8 cellular contexts compared by ENCODE assay signal in genomic region chr3:42012935-42013651, GRCh38. TPM values are rescaled to one million over a fixed set of nuclear protein-coding genes. Genes with fewer than 3 reads are reported as not detected.
DNase-seq lines count a peak whose midpoint lies in the region; ATAC-seq, FAIRE-seq and TF ChIP-seq lines count a peak whose summit lies in the region.

No MANE protein-coding gene starts in this region.

- ATAC-seq in HG02623 (IDR thresholded peaks at IDR 0.05; ENCODE audit: unreplicated experiment) (peak; percentile 71), HepG2 (peak; percentile 73)

- peak overlapping the region; percentile 58 for H3K9ac ChIP-seq in HepG2 (ENCODE audit: insufficient read depth, low read depth, low read length)

- 2% methylated on average over 15 of the region's 51 CpGs for WGBS in HepG2 (ENCODE audit: low lambda C conversion rate)

- H3K79me2 ChIP-seq in HepG2 (ENCODE audit: insufficient read depth, low read length), result peaks cover 39% of the 10 kb centered on the region

- TF ChIP-seq POLR2A in HepG2 (IDR thresholded peaks at IDR 0.05; ENCODE audit: insufficient read depth in 1 of 2, low read depth in 2 of 2, low read length in 2 of 2), result no peak; a peak in 1 of 4 replicates

- intact Hi-C loops in HepG2 (cut with micrococcal nuclease; ENCODE audit: unreplicated experiment), result no loop called here

- peaks cover 42% of the 10 kb centered on the region for H3K4me1 ChIP-seq in HepG2 (ENCODE audit: insufficient read depth, low read length)

- peak; percentile 27 for DNase-seq in NCI-H2107 treated with DMSO at 0.1 percent for 48 hours (lab: John Stamatoyannopoulos, UW; ENCODE audit: unreplicated experiment)
- DNase-seq in NCI-H2107 (lab: John Stamatoyannopoulos, UW), result no peak
- peak; percentile 17 for DNase-seq in NCI-H146 treated with DMSO at 0.1 percent for 48 hours (lab: John Stamatoyannopoulos, UW; ENCODE audit: unreplicated experiment)
- DNase-seq in activated CD4-positive, alpha-beta T cell treated with anti-CD3 and anti-CD28 coated beads for 4 hours, result peak; percentile 67 to 68
- peak; percentile 86 for DNase-seq in coronary artery (ENCODE audit: low spot score)
- peak; percentile 37 for DNase-seq in HepG2 (ENCODE audit: low spot score)
- DNase-seq in stimulated activated CD4-positive, alpha-beta T cell treated with anti-CD3 and anti-CD28 coated beads, Interleukin-2, amount 100 ng/mL, for 48 hours, result peak; percentile 54 to 75

- BruUV-seq in HepG2 (replicated peaks; lab: Mats Ljungman, UMichigan), result no TSS peak

- FAIRE-seq in HepG2 (lab: Jason Lieb, UNC), result no peak

- POLR2A ChIA-PET in HepG2 (lab: Yijun Ruan, JAX), result no interaction called here

- peak overlapping the region; percentile 90 for H3K4me2 ChIP-seq in HepG2 (ENCODE audit: low read depth, low read length)

- H3K36me3 ChIP-seq in HepG2 (replicated peaks in 1 of 2; ENCODE audit: control insufficient read depth in 1 of 2, insufficient read depth in 2 of 2, low read length in 2 of 2), result no peaks in the 10 kb centered on the region

- in situ Hi-C loops in HepG2 (cut with HindIII; ENCODE audit: extremely low pct_ligation_motif_present, low pct_unique_long_range_greater_than_20kb), result loop anchor here (25.0 kb wide), 1 partner anchor 174 kb away; no protein-coding TSS in a partner anchor

- TF ChIP-seq RAD21 in HepG2 (CRISPR knock-in tag; IDR thresholded peaks at IDR 0.05), result no peak

- H2AFZ ChIP-seq in HepG2 (ENCODE audit: low read length), result peak overlapping the region; percentile 93

- CTCF ChIA-PET in HepG2 (lab: Yijun Ruan, JAX; ENCODE audit: low intra/inter-chr PET ratio, low total read pairs), result interaction anchor here (1.2 kb wide), 1 partner anchor 87 kb away, joined by 4 read pairs; no protein-coding TSS in a partner anchor

- no peak for TF ChIP-seq EP300 in HepG2 (IDR thresholded peaks at IDR 0.05; ENCODE audit: low read depth in 2 of 2, low read length in 2 of 2)
- TF ChIP-seq EP300 in HepG2 (CRISPR knock-in tag; IDR thresholded peaks at IDR 0.05; ENCODE audit: borderline replicate concordance), result no peak

- H3K9me3 ChIP-seq in HepG2 (ENCODE audit: low read length), result no peaks in the 10 kb centered on the region

- peaks cover 0 to 1% of the 10 kb centered on the region in 2 experiments; a peak in 1 of 5 replicates for H3K27me3 ChIP-seq in HepG2 (ENCODE audit: control insufficient read depth in 1 of 2, insufficient read depth in 2 of 2, low read length in 2 of 2)

- H3K4me3 ChIP-seq in coronary artery, result peak overlapping the region; percentile 96
- peak overlapping the region; percentile 62 to 79 (median 74) for H3K4me3 ChIP-seq in HepG2 (replicated peaks in 1 of 3; ENCODE audit: insufficient read depth in 1 of 3, low read depth in 2 of 3, low read length in 3 of 3)

- H4K20me1 ChIP-seq in HepG2 (ENCODE audit: insufficient read depth, low read length), result peaks cover 5% of the 10 kb centered on the region

- peak overlapping the region; percentile 48 to 90 for H3K27ac ChIP-seq in coronary artery
- peak overlapping the region; percentile 3 for H3K27ac ChIP-seq in HepG2 (ENCODE audit: extremely low read length, insufficient read depth, low read length)

- TF ChIP-seq CTCF in coronary artery (IDR thresholded peaks at IDR 0.05) (no peak), HepG2 (CRISPR knock-in tag; IDR thresholded peaks at IDR 0.05) (no peak)

TF ChIP-seq in HepG2, 621 proteins besides CTCF, POLR2A, EP300 and RAD21 (continues in another document):
- TF ChIP-seq SP1 (IDR thresholded peaks at IDR 0.05), result no peak
- 0 out of 2 replicates have a peak, but pooled peaks have one; percentile 29 for TF ChIP-seq SP1 (CRISPR knock-in tag; IDR thresholded peaks at IDR 0.05)
- no peak for TF ChIP-seq TBL1XR1 (IDR thresholded peaks at IDR 0.05; ENCODE audit: borderline replicate concordance, low read length, partially characterized antibody)
- no peak for TF ChIP-seq SIX1 (CRISPR knock-in tag; IDR thresholded peaks at IDR 0.05; ENCODE audit: borderline replicate concordance)
- TF ChIP-seq TBX3 (IDR thresholded peaks at IDR 0.05; ENCODE audit: borderline replicate concordance), result no peak
- TF ChIP-seq LCORL (IDR thresholded peaks at IDR 0.05), result no peak
- peak; percentile 63; the same call in 1 of the 2 replicates for TF ChIP-seq LCORL (CRISPR knock-in tag; IDR thresholded peaks at IDR 0.05)
- 0 out of 2 replicates have a peak, but pooled peaks have one; percentile 15 for TF ChIP-seq NFYB (CRISPR knock-in tag; IDR thresholded peaks at IDR 0.05)
- no peak for TF ChIP-seq ZSCAN20 (CRISPR knock-in tag; IDR thresholded peaks at IDR 0.05; ENCODE audit: borderline replicate concordance)
- no peak for TF ChIP-seq ZNF558 (CRISPR knock-in tag; IDR thresholded peaks at IDR 0.05; ENCODE audit: borderline replicate concordance)
- TF ChIP-seq E2F1 (CRISPR knock-in tag; IDR thresholded peaks at IDR 0.05), result no peak
- TF ChIP-seq E2F2 (CRISPR knock-in tag; IDR thresholded peaks at IDR 0.05; ENCODE audit: borderline replicate concordance), result no peak
- no peak for TF ChIP-seq RFXANK (CRISPR knock-in tag; IDR thresholded peaks at IDR 0.05)
- TF ChIP-seq ZNF343 (CRISPR knock-in tag; IDR thresholded peaks at IDR 0.05), result no peak
- no peak for TF ChIP-seq SNAPC2 (CRISPR knock-in tag; IDR thresholded peaks at IDR 0.05)
- TF ChIP-seq RXRB (CRISPR knock-in tag; IDR thresholded peaks at IDR 0.05; ENCODE audit: borderline replicate concordance), result no peak
- no peak for TF ChIP-seq NCOA1 (CRISPR knock-in tag; IDR thresholded peaks at IDR 0.05)

RNA-seq across cellular contexts. Expression of gene ULK4, which starts 51.2 kb away (rescaled TPM):
- total RNA-seq in HepG2 (2016; rRNA removed; fragmentation: Illumina TruSeq; extraction: Trizol), result 9.0 and 11.8 TPM in 2 replicates
- 8.1 and 9.0 TPM in 2 replicates for total RNA-seq in HepG2 (2016; cell fraction: cytosol; rRNA removed; fragmentation: Illumina TruSeq; extraction: Trizol; ENCODE audit: low read depth)
- 10.5 and 11.3 TPM in 2 replicates for total RNA-seq in HepG2 (2016; cell fraction: insoluble cytoplasmic fraction; rRNA removed; fragmentation: Illumina TruSeq; extraction: Trizol)
- total RNA-seq in HepG2 (2016; cell fraction: membrane; rRNA removed; fragmentation: Illumina TruSeq; extraction: Trizol), result 10.1 and 11.3 TPM in 2 replicates
- 30.1 and 34.2 TPM in 2 replicates for total RNA-seq in HepG2 (2016; cell fraction: nucleus; rRNA removed; fragmentation: Illumina TruSeq; extraction: Trizol)
- 4.8 and 6.7 TPM in 2 replicates for polyA plus RNA-seq in HepG2 (2011; rRNA removed)
- 3.2 and 4.8 TPM in 2 replicates for polyA plus RNA-seq in HepG2 (2011; cell fraction: cytosol; rRNA removed)
- 3.9 and 4.0 TPM in 2 replicates for polyA plus RNA-seq in HepG2 (2011; cell fraction: nucleus; rRNA removed)
- polyA plus RNA-seq in HepG2 (2012), result 5.1 and 6.6 TPM in 2 replicates
- 3.7 and 4.0 TPM in 2 replicates for polyA plus RNA-seq in HepG2 (2016; cell fraction: cytosol; fragmentation: Illumina TruSeq; extraction: Trizol; ENCODE audit: low read depth)
- 5.0 and 5.8 TPM in 2 replicates for polyA plus RNA-seq in HepG2 (2016; cell fraction: insoluble cytoplasmic fraction; fragmentation: Illumina TruSeq; extraction: Trizol; ENCODE audit: low read depth)
- polyA plus RNA-seq in HepG2 (2016; cell fraction: membrane; fragmentation: Illumina TruSeq; extraction: Trizol; ENCODE audit: low read depth), result 5.0 TPM in 2 replicates
- polyA plus RNA-seq in HepG2 (2016; cell fraction: nucleus; fragmentation: Illumina TruSeq; extraction: Trizol; ENCODE audit: insufficient read depth, low read depth), result 4.6 and 4.8 TPM in 2 replicates
- 11.5 and 14.4 TPM in 2 replicates for polyA minus RNA-seq in HepG2 (2011; rRNA and poly(A)+ RNA removed; ENCODE audit: low replicate concordance)
- 2.4 and 2.8 TPM in 2 replicates for polyA minus RNA-seq in HepG2 (2011; cell fraction: cytosol; rRNA and poly(A)+ RNA removed)
- polyA minus RNA-seq in HepG2 (2011; cell fraction: nucleus; rRNA and poly(A)+ RNA removed), result 34.6 and 36.6 TPM in 2 replicates
